13 cellular contexts compared by ENCODE assay signal in genomic region chr4:83255584-83255983, GRCh38. TPM values are rescaled to one million over a fixed set of nuclear protein-coding genes. Genes with fewer than 3 reads are reported as not detected.
A peak's percentile ranks its signal among the peaks of the same experiment; 100 is the strongest.
DNase-seq lines count a peak whose midpoint lies in the region; ATAC-seq, FAIRE-seq and TF ChIP-seq lines count a peak whose summit lies in the region.
"Had no signal": no experiment of that assay in that cellular context is flagged by ENCODE, and none has a peak within 500 bp of the region (broad histone marks: within the 10 kb centered on the region; RNA-seq: fewer than 3 reads in every experiment).

No MANE protein-coding gene starts in this region.

- peaks cover 3 to 24% of the 10 kb centered on the region in 2 donors for H3K36me3 Mint-ChIP-seq in stimulated activated naive B cell treated with anti-CD40 and anti-IgM and Interleukin-4, amounts not matched to agents 10 μg/mL and 1 μg/mL and 100 μg/mL, for 72 hours

- H3K27ac Mint-ChIP-seq in stimulated activated naive B cell treated with anti-CD40 and anti-IgM and Interleukin-4, amounts not matched to agents 10 μg/mL and 1 μg/mL and 100 μg/mL, for 72 hours: no peak overlapping the region
- H3K27ac Mint-ChIP-seq: T-cell, type B pancreatic cell had no signal

- H3K4me1 Mint-ChIP-seq in stimulated activated naive B cell treated with anti-CD40 and anti-IgM and Interleukin-4, amounts not matched to agents 10 μg/mL and 1 μg/mL and 100 μg/mL, for 72 hours: peaks cover 29 to 56% of the 10 kb centered on the region in 2 donors

- no peaks in the 10 kb centered on the region for H3K9me3 Mint-ChIP-seq in stimulated activated naive B cell treated with anti-CD40 and anti-IgM and Interleukin-4, amounts not matched to agents 10 μg/mL and 1 μg/mL and 100 μg/mL, for 72 hours
- H3K9me3 Mint-ChIP-seq: T-cell, type B pancreatic cell had no signal

- no peak overlapping the region for H3K4me3 Mint-ChIP-seq in stimulated activated naive B cell treated with anti-CD40 and anti-IgM and Interleukin-4, amounts not matched to agents 10 μg/mL and 1 μg/mL and 100 μg/mL, for 72 hours
- H3K4me3 Mint-ChIP-seq: T-cell, type B pancreatic cell had no signal

- TF ChIP-seq CTCF in mucosa of descending colon (IDR thresholded peaks at IDR 0.05): no peak

- peaks cover 34% of the 10 kb centered on the region for H3K4me1 ChIP-seq in mucosa of descending colon (ENCODE audit: low read depth)

- H3K9me3 ChIP-seq in mucosa of descending colon: no peaks in the 10 kb centered on the region

- ATAC-seq in mucosa of descending colon (peak; percentile 58), GM21526 (IDR thresholded peaks at IDR 0.05; ENCODE audit: low FRiP score, unreplicated experiment) (no peak)
- ATAC-seq in stimulated activated naive B cell treated with anti-CD40 and anti-IgM and Interleukin-4, amounts not matched to agents 10 μg/mL and 1 μg/mL and 100 μg/mL, for 72 hours (replicated peaks): no peak
- ATAC-seq: T-cell had no signal

- DNase-seq in Daoy (ENCODE audit: low read depth) (peak; percentile 20), NCI-H226 (peak; percentile 54), mucosa of descending colon (peak in 1 of 3 donors; percentile 51), Kasumi-1 (lab: John Stamatoyannopoulos, UW) (no peak), middle frontal gyrus (ENCODE audit: extremely low spot score, low spot score) (no peak)
- no peak for DNase-seq in stimulated activated naive B cell treated with anti-CD40 and anti-IgM and Interleukin-4, amounts not matched to agents 10 μg/mL and 1 μg/mL and 100 μg/mL, for 72 hours
- DNase-seq: NCI-H2107, nucleus accumbens, T-cell had no signal

- intact Hi-C loops in mucosa of descending colon (cut with DNase I, micrococcal nuclease): no loop called here

- FAIRE-seq in colon (lab: Jason Lieb, UNC): peak; percentile 88

- no peaks in the 10 kb centered on the region for H3K36me3 ChIP-seq in mucosa of descending colon (ENCODE audit: low read depth)
- H3K36me3 ChIP-seq: cardiac muscle cell had no signal

- H3K4me3 ChIP-seq in mucosa of descending colon: no peak overlapping the region
- H3K4me3 ChIP-seq: cardiac muscle cell had no signal

- no peaks in the 10 kb centered on the region for H3K27me3 Mint-ChIP-seq in stimulated activated naive B cell treated with anti-CD40 and anti-IgM and Interleukin-4, amounts not matched to agents 10 μg/mL and 1 μg/mL and 100 μg/mL, for 72 hours
- H3K27me3 Mint-ChIP-seq: T-cell, type B pancreatic cell had no signal

RNA-seq across cellular contexts. Expression of gene COQ2, which starts 29.0 kb away (rescaled TPM):
- 12.4 and 12.5 TPM in 2 replicates for total RNA-seq in Daoy (2014; rRNA removed; shearing (Covaris generic))
- total RNA-seq in mucosa of descending colon: 10 to 100 TPM; 12.5 to 21.6 (median 18.1) TPM

Comparison
In these comparisons a context has a peak if more than half of its experiments do, and no peak if none do; other contexts are left out.
1. DNase-seq: peak in Daoy (single experiment) and NCI-H226 (single experiment); none in Kasumi-1 (0 of 2), stimulated activated naive B cell treated with anti-CD40 and anti-IgM and Interleukin-4, amounts not matched to agents 10 μg/mL and 1 μg/mL and 100 μg/mL, for 72 hours (single experiment) and middle frontal gyrus (single experiment).